In the genomic region with DNA sequence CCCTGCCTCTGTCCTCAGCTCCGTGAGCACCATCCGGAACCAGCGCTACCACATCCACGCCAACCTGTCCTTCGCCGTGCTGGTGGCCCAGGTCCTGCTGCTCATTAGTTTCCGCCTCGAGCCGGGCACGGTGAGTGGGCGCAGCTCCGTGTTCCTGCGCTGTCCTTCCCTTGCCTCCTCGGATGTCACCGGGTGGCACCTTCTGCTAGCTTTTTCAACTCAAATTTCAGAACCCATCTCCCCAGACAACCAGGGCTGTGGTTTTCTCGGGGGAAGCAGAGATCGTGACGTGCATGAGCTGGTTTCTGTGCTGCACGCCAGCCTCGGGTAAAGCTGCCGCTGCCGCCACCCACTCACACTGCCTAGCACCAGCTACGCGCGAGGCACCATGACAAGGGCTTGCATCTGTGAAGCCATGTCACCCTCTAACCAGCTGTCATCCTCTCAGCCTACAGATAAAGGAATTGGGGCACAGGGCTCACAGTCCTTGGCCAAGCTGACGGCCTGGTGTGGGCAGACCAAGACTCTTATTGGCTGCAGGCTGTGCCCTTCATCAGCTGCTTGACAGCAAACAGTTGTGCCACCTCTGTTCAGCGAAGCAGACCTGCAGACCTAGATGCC, we compare ENCODE assay signal across 9 cellular contexts.
DNase-seq lines count a peak whose midpoint lies in the region; ATAC-seq and TF ChIP-seq lines count a peak whose summit lies in the region.
"Had no signal": no experiment of that assay in that cellular context is flagged by ENCODE, and none has a peak within 500 bp of the region (broad histone marks: within the 10 kb centered on the region; RNA-seq: fewer than 3 reads in every experiment).

No MANE protein-coding gene starts in this region.

- peak overlapping the region; percentile 67 to 84 (median 78) for H3K4me3 Mint-ChIP-seq in CD4-positive, alpha-beta memory T cell

- no peak for ATAC-seq in GM18519 (IDR thresholded peaks at IDR 0.05; ENCODE audit: low FRiP score, unreplicated experiment)

- TF ChIP-seq EP300 in esophagus muscularis mucosa (IDR thresholded peaks at IDR 0.05): no peak

- TF ChIP-seq POLR2A in esophagus muscularis mucosa (IDR thresholded peaks at IDR 0.05; ENCODE audit: low read depth): no peak

- H3K4me1 ChIP-seq in CD4-positive, alpha-beta memory T cell (ENCODE audit: insufficient read depth, low read length): peaks cover 24% of the 10 kb centered on the region
- H3K4me1 ChIP-seq in esophagus muscularis mucosa: peaks cover 7 to 18% (median 16%) of the 10 kb centered on the region in 4 donors

- H3K9me3 ChIP-seq in CD4-positive, alpha-beta memory T cell (ENCODE audit: control insufficient read depth in 1 of 2, low read length in 2 of 2): no peaks in the 10 kb centered on the region
- no peaks in the 10 kb centered on the region for H3K9me3 ChIP-seq in esophagus muscularis mucosa

- H3K4me3 ChIP-seq in CD4-positive, alpha-beta memory T cell (ENCODE audit: low read length in 2 of 2): peak overlapping the region in 1 of 2 donors; percentile 32
- no peak overlapping the region for H3K4me3 ChIP-seq in esophagus muscularis mucosa
- H3K4me3 ChIP-seq: PC-9 had no signal

- peak overlapping the region; percentile 2 for H3K27ac ChIP-seq in CD4-positive, alpha-beta memory T cell (ENCODE audit: low read depth, low read length)
- no peak overlapping the region for H3K27ac ChIP-seq in esophagus muscularis mucosa (replicated peaks in 1 of 4)
- H3K27ac ChIP-seq: PC-9 had no signal

- 92% methylated on average over 20 of the region's 27 CpGs for WGBS in esophagus muscularis mucosa

- H3K36me3 Mint-ChIP-seq in CD4-positive, alpha-beta memory T cell: no peaks in the 10 kb centered on the region

- peaks cover 0 to 4% of the 10 kb centered on the region in 2 donors for H3K27me3 Mint-ChIP-seq in CD4-positive, alpha-beta memory T cell

- CTCF ChIA-PET in CD4-positive, alpha-beta memory T cell (lab: Charles Lee; ENCODE audit: partially characterized antibody): interaction anchor here (1.1 to 4.3 kb wide), 12 partner anchors 9 to 857 kb away, joined by 3 to 55 read pairs (median 4); partner anchors contain the start of gene EP400

- H3K27me3 ChIP-seq in CD4-positive, alpha-beta memory T cell (ENCODE audit: insufficient read depth, low read length): no peaks in the 10 kb centered on the region
- no peaks in the 10 kb centered on the region for H3K27me3 ChIP-seq in esophagus muscularis mucosa

- H3K27ac Mint-ChIP-seq in CD4-positive, alpha-beta memory T cell: peak overlapping the region in 4 of 7 donors; percentile 42 to 91 (median 80)

- peaks cover 7 to 18% (median 10%) of the 10 kb centered on the region in 4 donors for H3K4me1 Mint-ChIP-seq in CD4-positive, alpha-beta memory T cell

- peaks cover 0 to 4% (median 0%) of the 10 kb centered on the region in 8 donors for H3K9me3 Mint-ChIP-seq in CD4-positive, alpha-beta memory T cell

- POLR2A ChIA-PET in CD4-positive, alpha-beta memory T cell (lab: Charles Lee; ENCODE audit: partially characterized antibody): no interaction called here

- H3K36me3 ChIP-seq in CD4-positive, alpha-beta memory T cell (ENCODE audit: insufficient read depth, low read length): no peaks in the 10 kb centered on the region
- H3K36me3 ChIP-seq in esophagus muscularis mucosa: peaks cover 0 to 34% (median 12%) of the 10 kb centered on the region in 4 donors

- DNase-seq in CD4-positive, alpha-beta memory T cell: peak in 4 of 5 donors; percentile 52 to 58 (median 54)
- DNase-seq in activated CD4-positive, alpha-beta T cell treated with anti-CD3 and anti-CD28 coated beads for 4 hours: peak; percentile 49 to 56
- DNase-seq in anterior cingulate cortex (lab: John Stamatoyannopoulos, UW) (peak in 33 of 58 donors; percentile 9 to 72 (median 42)), NCI-H526 treated with DMSO at 0.1 percent for 48 hours (lab: John Stamatoyannopoulos, UW) (no peak), esophagus muscularis mucosa (ENCODE audit: extremely low spot score) (no peak), SW 1271 (lab: John Stamatoyannopoulos, UW) (no peak)
- peak; percentile 50 for DNase-seq in stimulated activated CD4-positive, alpha-beta T cell treated with anti-CD3 and anti-CD28 coated beads, Interleukin-2, amount 100 ng/mL, for 4 hours (ENCODE audit: low read depth)
- DNase-seq: PC-9 had no signal

- TF ChIP-seq CTCF in esophagus muscularis mucosa (IDR thresholded peaks at IDR 0.05): no peak

- intact Hi-C loops in CD4-positive, alpha-beta memory T cell (cut with micrococcal nuclease): loop anchor here (10.0 kb wide), 1 partner anchor 889 kb away; no protein-coding TSS in a partner anchor
- intact Hi-C loops in esophagus muscularis mucosa (cut with DNase I): loop anchor here (10.0 kb wide), 1 partner anchor 889 kb away; no protein-coding TSS in a partner anchor

Comparison
In these comparisons a context has a peak if more than half of its experiments do, and no peak if none do; other contexts are left out.
1. DNase-seq: peak in CD4-positive, alpha-beta memory T cell (4 of 5), activated CD4-positive, alpha-beta T cell treated with anti-CD3 and anti-CD28 coated beads for 4 hours (2 of 2), anterior cingulate cortex (33 of 58) and stimulated activated CD4-positive, alpha-beta T cell treated with anti-CD3 and anti-CD28 coated beads, Interleukin-2, amount 100 ng/mL, for 4 hours (single experiment); none in NCI-H526 treated with DMSO at 0.1 percent for 48 hours (single experiment), esophagus muscularis mucosa (single experiment) and SW 1271 (0 of 2).